Comparison of ENCODE assay signal across 8 cellular contexts in genomic region chr20:50957798-50958732, GRCh38. TPM values are rescaled to one million over a fixed set of nuclear protein-coding genes. Genes with fewer than 3 reads are reported as not detected.
DNase-seq lines count a peak whose midpoint lies in the region; ATAC-seq, FAIRE-seq and TF ChIP-seq lines count a peak whose summit lies in the region.

Gene DPM1 (minus strand): TSS chr20:50958532. CDS start chr20:50958523, 9 bp downstream.

- H3K4me3 ChIP-seq in adrenal gland (peak within 1 kb of the TSS; percentile 60 to 96 (median 85)), left ventricle myocardium inferior (peak within 1 kb of the TSS; percentile 96), prostate gland (peak within 1 kb of the TSS; percentile 71 to 89)

- DNase-seq in GM12891 (ENCODE audit: insufficient read length, low spot score) (peak; percentile 60), NCI-H1417 treated with DMSO at 0.1 percent for 48 hours (lab: John Stamatoyannopoulos, UW) (peak; percentile 83), T-helper 1 cell (peak; percentile 73 to 90 (median 85)), adrenal gland (peak; percentile 88 to 95 (median 91)), left ventricle myocardium inferior (peak; percentile 86), prostate gland (ENCODE audit: low spot score) (peak; percentile 87), ureter (ENCODE audit: low spot score) (peak; percentile 91)

- TF ChIP-seq CTCF in adrenal gland (IDR thresholded peaks at IDR 0.05) (no peak), left ventricle myocardium inferior (IDR thresholded peaks at IDR 0.05; ENCODE audit: borderline replicate concordance) (no peak), prostate gland (IDR thresholded peaks at IDR 0.05) (no peak)

- peak; percentile 70 for ATAC-seq in HG02759 (IDR thresholded peaks at IDR 0.05; ENCODE audit: unreplicated experiment)

- FAIRE-seq in GM12891 (lab: Jason Lieb, UNC), result peak; percentile 97

- H3K36me3 ChIP-seq in adrenal gland (replicated peaks in 1 of 2), result peaks cover 0 to 9% of the 10 kb centered on the region in 2 donors
- H3K36me3 ChIP-seq in left ventricle myocardium inferior, result peaks cover 36% of the 10 kb centered on the region
- no peaks in the 10 kb centered on the region for H3K36me3 ChIP-seq in prostate gland

- WGBS in adrenal gland, 4 donors, result 0 to 1% (median 1%) methylated on average over 43 to 54 of the region's 54 CpGs
- WGBS in prostate gland, result under 1% methylated on average over 46 of the region's 54 CpGs

- TF ChIP-seq POLR2A in GM12891 (IDR thresholded peaks at IDR 0.05; ENCODE audit: low read depth, low read length) (peak; percentile 99), adrenal gland (IDR thresholded peaks at IDR 0.05) (peak; percentile 69 to 95), prostate gland (IDR thresholded peaks at IDR 0.05) (peak; percentile 81)

- H3K27me3 ChIP-seq in adrenal gland (no peaks in the 10 kb centered on the region), left ventricle myocardium inferior (ENCODE audit: low read depth) (no peaks in the 10 kb centered on the region), prostate gland (replicated peaks; ENCODE audit: insufficient read depth) (no peaks in the 10 kb centered on the region)

- H3K4me1 ChIP-seq in adrenal gland (replicated peaks in 1 of 2) (peaks cover 22 to 67% of the 10 kb centered on the region in 2 donors), left ventricle myocardium inferior (peaks cover 73% of the 10 kb centered on the region), prostate gland (replicated peaks) (peaks cover 5% of the 10 kb centered on the region)

- intact Hi-C loops in adrenal gland (cut with DNase I) (no loop called here), left ventricle myocardium inferior (cut with micrococcal nuclease) (no loop called here), prostate gland (cut with DNase I) (no loop called here)

- H3K9me3 ChIP-seq in adrenal gland (replicated peaks in 1 of 3) (no peaks in the 10 kb centered on the region), left ventricle myocardium inferior (replicated peaks) (peaks cover 3% of the 10 kb centered on the region), prostate gland (no peaks in the 10 kb centered on the region)

- H3K27ac ChIP-seq in adrenal gland (peak within 1 kb of the TSS; percentile 66 to 97 (median 91)), left ventricle myocardium inferior (replicated peaks) (peak within 1 kb of the TSS; percentile 96), prostate gland (peak within 1 kb of the TSS; percentile 82 to 93)

TF ChIP-seq in GM12891, 5 proteins besides CTCF, POLR2A, EP300 and RAD21:
- peak; percentile 25; the same call in 1 of the 2 replicates for TF ChIP-seq SPI1 (IDR thresholded peaks at IDR 0.05; ENCODE audit: low read depth, low read length)
- no peak for TF ChIP-seq PAX5 (IDR thresholded peaks at IDR 0.05; ENCODE audit: insufficient read depth, low read length, severe bottlenecking)
- peak; percentile 59; the same call in 1 of the 2 replicates for TF ChIP-seq POU2F2 (IDR thresholded peaks at IDR 0.05; ENCODE audit: low read depth, low read length)
- peak; percentile 99 for TF ChIP-seq POLR2AphosphoS5 (IDR thresholded peaks at IDR 0.05; ENCODE audit: low read depth, low read length)
- TF ChIP-seq TAF1 (IDR thresholded peaks at IDR 0.05; ENCODE audit: low read depth, low read length), result peak; percentile 100

RNA-seq across cellular contexts. Expression of gene DPM1, which starts in this region (rescaled TPM):
- polyA plus RNA-seq in GM12891 (2012; ENCODE audit: low read depth, missing spikeins), result 54.4 TPM
- total RNA-seq in adrenal gland (10 to 100 TPM; 33.2 to 64.6 (median 42.9) TPM), left ventricle myocardium inferior (44.9 TPM), prostate gland (10 to 100 TPM; 31.6 to 61.6 TPM), ureter (41.8 TPM)
- 100 to 1,000 TPM in 1 of 3 donors, 10 to 100 TPM in 2; 21.0 to 145 (median 23.2) TPM for polyA plus RNA-seq in adrenal gland

Comparison
In these comparisons a context has a peak if more than half of its experiments do, and no peak if none do; other contexts are left out.
1. Peak in every context shown above with its lines: DNase-seq, ATAC-seq, H3K4me3 ChIP-seq and H3K27ac ChIP-seq.